ENCODE assay signal across 7 cellular contexts in the genomic region with DNA sequence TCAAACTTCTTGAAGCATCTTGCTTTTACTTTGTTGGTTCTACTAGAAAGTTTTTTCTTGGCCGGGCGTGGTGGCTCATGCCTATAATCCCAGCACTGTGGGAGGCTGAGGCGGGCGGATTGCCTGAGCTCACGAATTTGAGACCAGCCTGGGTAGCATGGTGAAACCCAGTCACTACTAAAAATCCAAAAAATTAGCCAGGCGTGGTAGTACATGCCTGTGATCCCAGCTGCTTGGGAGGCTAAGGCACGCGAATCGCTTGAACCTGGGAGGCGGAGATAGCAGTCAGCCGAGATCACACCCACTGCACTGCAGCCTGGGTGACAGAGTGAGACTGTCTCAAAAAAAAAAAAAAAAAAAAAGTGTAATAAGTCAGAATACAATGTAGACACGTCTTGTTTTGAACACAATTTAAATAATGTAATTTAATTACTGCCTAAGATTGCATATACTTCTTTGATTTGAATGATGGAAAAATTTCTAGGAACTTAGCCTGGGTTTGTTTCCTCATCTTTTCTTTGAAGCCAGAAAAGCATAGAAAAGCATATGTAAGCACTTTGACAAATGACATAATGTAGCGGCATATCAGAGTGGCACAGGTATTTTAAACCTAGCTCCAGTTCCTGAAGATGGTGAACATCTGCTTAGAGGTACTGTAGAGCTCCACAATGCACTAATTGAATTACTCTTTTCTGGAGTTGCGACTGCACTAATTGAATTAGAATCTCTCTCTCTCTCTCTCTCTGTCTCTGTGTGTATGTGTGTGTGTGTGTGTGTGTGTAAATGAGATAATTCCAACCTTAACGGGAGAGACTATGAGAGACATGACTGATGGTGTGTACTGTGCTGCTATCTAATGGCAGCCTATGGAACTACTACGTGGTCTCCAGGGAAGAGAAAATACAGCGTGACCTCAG.
DNase-seq lines count a peak whose midpoint lies in the region; ATAC-seq and TF ChIP-seq lines count a peak whose summit lies in the region.

No MANE protein-coding gene starts in this region.

- peaks cover 9% of the 10 kb centered on the region for H4K20me1 ChIP-seq in hepatocyte (ENCODE audit: insufficient read depth, poor library complexity, severe bottlenecking)

- H3K79me2 ChIP-seq in hepatocyte: peaks cover 6% of the 10 kb centered on the region

- H3K9me2 ChIP-seq in hepatocyte (replicated peaks; ENCODE audit: insufficient read depth): no peaks in the 10 kb centered on the region

- intact Hi-C loops in gastrocnemius medialis (cut with DNase I; ENCODE audit: low total_unique reads): loop anchor here (1.0 to 2.0 kb wide), 2 partner anchors 140 to 227 kb away; no protein-coding TSS in a partner anchor

- H3K27me3 ChIP-seq in hepatocyte: no peaks in the 10 kb centered on the region
- no peaks in the 10 kb centered on the region for H3K27me3 ChIP-seq in gastrocnemius medialis

- TF ChIP-seq POLR2A in gastrocnemius medialis (IDR thresholded peaks at IDR 0.05): no peak

- H3K36me3 ChIP-seq in hepatocyte (replicated peaks; ENCODE audit: insufficient read depth, low read depth) (no peaks in the 10 kb centered on the region), gastrocnemius medialis (no peaks in the 10 kb centered on the region)

- no peak overlapping the region for H3K27ac ChIP-seq in hepatocyte
- H3K27ac ChIP-seq in gastrocnemius medialis: no peak overlapping the region

- H2AFZ ChIP-seq in hepatocyte: no peak overlapping the region

- 65% methylated on average over 17 of the region's 17 CpGs for WGBS in hepatocyte (ENCODE audit: low lambda C conversion rate, missing lambda C conversion rate)

- DNase-seq in Daoy (ENCODE audit: low read depth): peak; percentile 44
- DNase-seq in NCI-H774 (lab: John Stamatoyannopoulos, UW): peak; percentile 37
- DNase-seq in astrocyte of the hippocampus (ENCODE audit: low read depth, low spot score): peak; percentile 74
- DNase-seq in hepatocyte (ENCODE audit: low spot score): peak; percentile 71
- peak in 1 of 2 donors; percentile 13 for DNase-seq in gastrocnemius medialis

- H3K4me1 ChIP-seq in hepatocyte (ENCODE audit: insufficient read depth): no peaks in the 10 kb centered on the region
- peaks cover 17 to 18% of the 10 kb centered on the region in 2 donors for H3K4me1 ChIP-seq in gastrocnemius medialis

- H3K4me3 ChIP-seq in hepatocyte: no peak overlapping the region
- no peak overlapping the region for H3K4me3 ChIP-seq in gastrocnemius medialis

- in situ Hi-C loops in gastrocnemius medialis (cut with MboI; ENCODE audit: low sequenced_read_pairs in 4 of 4): loop anchor here in 3 of 4 donors (10.0 to 25.0 kb wide), 4 partner anchors 129 to 229 kb away; no protein-coding TSS in a partner anchor

- H3K4me2 ChIP-seq in hepatocyte: no peak overlapping the region

- TF ChIP-seq CTCF in hepatocyte (IDR thresholded peaks at IDR 0.05; ENCODE audit: poor library complexity) (peak; percentile 72), gastrocnemius medialis (IDR thresholded peaks at IDR 0.05 in 4 of 5, conservative IDR thresholded peaks at IDR 0.05 in 1 of 5) (peak in 4 of 5 experiments; percentile 41 to 60 (median 56))

- ATAC-seq in HG02981 (IDR thresholded peaks at IDR 0.05; ENCODE audit: unreplicated experiment) (peak; percentile 69), gastrocnemius medialis (peak; percentile 82 to 95), HG02852 (IDR thresholded peaks at IDR 0.05; ENCODE audit: unreplicated experiment) (no peak)

- H3K9me3 ChIP-seq in hepatocyte (ENCODE audit: low read depth) (no peaks in the 10 kb centered on the region), gastrocnemius medialis (no peaks in the 10 kb centered on the region)
